In the genomic region with DNA sequence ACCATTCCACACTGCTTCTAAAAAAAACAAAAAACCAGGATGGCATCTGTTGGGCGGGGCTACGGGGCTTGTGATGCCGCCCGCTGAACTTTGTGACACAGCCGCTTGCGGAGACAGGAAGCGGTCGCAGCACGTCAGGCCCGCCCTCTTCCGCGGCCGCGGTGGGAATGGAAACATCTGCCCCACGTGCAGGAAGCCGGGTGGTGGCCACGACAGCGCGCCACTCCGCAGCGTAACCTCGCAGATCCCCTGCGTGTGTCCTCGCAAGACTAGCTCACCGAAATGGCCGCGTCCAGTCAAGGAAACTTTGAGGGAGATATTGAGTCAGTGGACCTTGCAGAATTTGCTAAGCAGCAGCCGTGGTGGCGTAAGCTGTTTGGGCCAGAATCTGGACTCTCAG, we compare ENCODE assay signal across 20 cellular contexts.
DNase-seq lines count a peak whose midpoint lies in the region; ATAC-seq, FAIRE-seq and TF ChIP-seq lines count a peak whose summit lies in the region.
"Had no signal": no experiment of that assay in that cellular context is flagged by ENCODE, and none has a peak within 500 bp of the region (broad histone marks: within the 10 kb centered on the region; RNA-seq: fewer than 3 reads in every experiment).

No MANE protein-coding gene starts in this region.

- DNase-seq in HepG2 (ENCODE audit: low spot score) (no peak), right lobe of liver (no peak), Right ventricle myocardium inferior (ENCODE audit: missing footprints) (no peak), mesothelial cell of epicardium (ENCODE audit: low spot score in 2 of 2, unreplicated experiment in 2 of 2) (no peak)
- DNase-seq in Jurkat, Clone E6-1 (ENCODE audit: low read depth, low spot score) = peak; percentile 86
- peak; percentile 23 for DNase-seq in activated CD8-positive, alpha-beta T cell treated with anti-CD3 and anti-CD28 coated beads, Interleukin-2, amount 10 ng/mL, durations not matched to agents 7 days and 5 days
- DNase-seq: DND-41, MV-4-11, NCI-H1417, NCI-H187, NCI-H2227 treated with DMSO at 0.1 percent for 48 hours, NCI-H524, PC-9, SJCRH30 had no signal

- H4K20me1 ChIP-seq in HepG2 (ENCODE audit: insufficient read depth, low read length) = no peaks in the 10 kb centered on the region
- H4K20me1 ChIP-seq: BLaER1 treated with 17β-estradiol and CSF1 and Interleukin-3, amounts not matched to agents 10 nM and 100 nM had no signal

- H3K36me3 ChIP-seq in HepG2 (replicated peaks in 1 of 2; ENCODE audit: control insufficient read depth in 1 of 2, insufficient read depth in 2 of 2, low read length in 2 of 2) (no peaks in the 10 kb centered on the region), right lobe of liver (no peaks in the 10 kb centered on the region)
- H3K36me3 ChIP-seq: BLaER1 treated with 17β-estradiol and CSF1 and Interleukin-3, amounts not matched to agents 10 nM and 100 nM; SJCRH30 had no signal

- H3K4me3 ChIP-seq in HepG2 (replicated peaks in 1 of 3; ENCODE audit: insufficient read depth in 1 of 3, low read depth in 2 of 3, low read length in 3 of 3) = no peak overlapping the region
- no peak overlapping the region for H3K4me3 ChIP-seq in right lobe of liver
- no peak overlapping the region for H3K4me3 ChIP-seq in Jurkat, Clone E6-1 (ENCODE audit: low read length)
- H3K4me3 ChIP-seq: BLaER1 treated with 17β-estradiol and CSF1 and Interleukin-3, amounts not matched to agents 10 nM and 100 nM; PC-9; SJCRH30 had no signal

- no peak overlapping the region for H3K9ac ChIP-seq in HepG2 (ENCODE audit: insufficient read depth, low read depth, low read length)
- H3K9ac ChIP-seq: BLaER1 treated with 17β-estradiol and CSF1 and Interleukin-3, amounts not matched to agents 10 nM and 100 nM; KMS-11 had no signal

- H3K4me3 Mint-ChIP-seq in activated CD8-positive, alpha-beta T cell treated with anti-CD3 and anti-CD28 coated beads, Interleukin-2, amount 10 ng/mL, durations not matched to agents 7 days and 5 days = no peak overlapping the region
- H3K4me3 Mint-ChIP-seq in stimulated activated memory B cell treated with anti-CD40 and anti-IgM and Interleukin-4, amounts not matched to agents 10 μg/mL and 1 μg/mL and 100 μg/mL, for 72 hours = no peak overlapping the region
- no peak overlapping the region for H3K4me3 Mint-ChIP-seq in mesothelial cell of epicardium
- H3K4me3 Mint-ChIP-seq: CD8-positive, alpha-beta memory T cell had no signal

- no peaks in the 10 kb centered on the region for H3K36me3 Mint-ChIP-seq in activated CD8-positive, alpha-beta T cell treated with anti-CD3 and anti-CD28 coated beads, Interleukin-2, amount 10 ng/mL, durations not matched to agents 7 days and 5 days (ENCODE audit: low read depth)
- H3K36me3 Mint-ChIP-seq in stimulated activated memory B cell treated with anti-CD40 and anti-IgM and Interleukin-4, amounts not matched to agents 10 μg/mL and 1 μg/mL and 100 μg/mL, for 72 hours = no peaks in the 10 kb centered on the region
- no peaks in the 10 kb centered on the region for H3K36me3 Mint-ChIP-seq in mesothelial cell of epicardium
- H3K36me3 Mint-ChIP-seq: CD8-positive, alpha-beta memory T cell had no signal

- no peak overlapping the region for H3K27ac ChIP-seq in HepG2 (ENCODE audit: extremely low read length, insufficient read depth, low read length)
- no peak overlapping the region for H3K27ac ChIP-seq in right lobe of liver
- H3K27ac ChIP-seq: BLaER1 treated with 17β-estradiol and CSF1 and Interleukin-3, amounts not matched to agents 10 nM and 100 nM; KMS-11; PC-9; SJCRH30 had no signal

- no peak overlapping the region for H3K27ac Mint-ChIP-seq in activated CD8-positive, alpha-beta T cell treated with anti-CD3 and anti-CD28 coated beads, Interleukin-2, amount 10 ng/mL, durations not matched to agents 7 days and 5 days
- H3K27ac Mint-ChIP-seq in stimulated activated memory B cell treated with anti-CD40 and anti-IgM and Interleukin-4, amounts not matched to agents 10 μg/mL and 1 μg/mL and 100 μg/mL, for 72 hours = no peak overlapping the region
- H3K27ac Mint-ChIP-seq in mesothelial cell of epicardium = no peak overlapping the region

- no peaks in the 10 kb centered on the region; the same call in 1 of the 2 replicates for H3K9me3 ChIP-seq in HepG2 (ENCODE audit: low read length)
- H3K9me3 ChIP-seq in right lobe of liver = no peaks in the 10 kb centered on the region
- H3K9me3 ChIP-seq: SJCRH30 had no signal

- POLR2A ChIA-PET in HepG2 (lab: Yijun Ruan, JAX) = no interaction called here
- POLR2A ChIA-PET in activated CD8-positive, alpha-beta T cell treated with anti-CD3 and anti-CD28 coated beads, Interleukin-2, amount 10 ng/mL, durations not matched to agents 7 days and 5 days (lab: Charles Lee) = no interaction called here

- TF ChIP-seq POLR2A in HepG2 (IDR thresholded peaks at IDR 0.05; ENCODE audit: insufficient read depth in 1 of 2, low read depth in 2 of 2, low read length in 2 of 2) = no peak
- no peak for TF ChIP-seq POLR2A in right lobe of liver (IDR thresholded peaks at IDR 0.05)

- CTCF ChIA-PET in HepG2 (lab: Yijun Ruan, JAX; ENCODE audit: low intra/inter-chr PET ratio, low total read pairs) = no interaction called here
- CTCF ChIA-PET in activated CD8-positive, alpha-beta T cell treated with anti-CD3 and anti-CD28 coated beads, Interleukin-2, amount 10 ng/mL, durations not matched to agents 7 days and 5 days (lab: Charles Lee) = no interaction called here

- peaks cover 3% of the 10 kb centered on the region for H3K27me3 Mint-ChIP-seq in activated CD8-positive, alpha-beta T cell treated with anti-CD3 and anti-CD28 coated beads, Interleukin-2, amount 10 ng/mL, durations not matched to agents 7 days and 5 days (ENCODE audit: low read depth)
- H3K27me3 Mint-ChIP-seq in stimulated activated memory B cell treated with anti-CD40 and anti-IgM and Interleukin-4, amounts not matched to agents 10 μg/mL and 1 μg/mL and 100 μg/mL, for 72 hours = no peaks in the 10 kb centered on the region
- no peaks in the 10 kb centered on the region for H3K27me3 Mint-ChIP-seq in mesothelial cell of epicardium (ENCODE audit: low read depth)

- no peak for FAIRE-seq in HepG2 (lab: Jason Lieb, UNC)
- FAIRE-seq: D721Med, H1 had no signal

- peaks cover 65% of the 10 kb centered on the region for H3K4me1 ChIP-seq in HepG2 (ENCODE audit: insufficient read depth, low read length)
- peaks cover 0 to 15% (median 0%) of the 10 kb centered on the region in 4 donors for H3K4me1 ChIP-seq in right lobe of liver
- H3K4me1 ChIP-seq: SJCRH30 had no signal

- H3K9me3 Mint-ChIP-seq in activated CD8-positive, alpha-beta T cell treated with anti-CD3 and anti-CD28 coated beads, Interleukin-2, amount 10 ng/mL, durations not matched to agents 7 days and 5 days (ENCODE audit: insufficient read depth) = no peaks in the 10 kb centered on the region
- peaks cover 3% of the 10 kb centered on the region for H3K9me3 Mint-ChIP-seq in stimulated activated memory B cell treated with anti-CD40 and anti-IgM and Interleukin-4, amounts not matched to agents 10 μg/mL and 1 μg/mL and 100 μg/mL, for 72 hours
- H3K9me3 Mint-ChIP-seq in mesothelial cell of epicardium = peaks cover 7% of the 10 kb centered on the region
- H3K9me3 Mint-ChIP-seq: CD8-positive, alpha-beta memory T cell had no signal

- TF ChIP-seq RAD21 in HepG2 (CRISPR knock-in tag; IDR thresholded peaks at IDR 0.05) = no peak

- no peak overlapping the region for H2AFZ ChIP-seq in HepG2 (ENCODE audit: low read length)
- H2AFZ ChIP-seq: PC-9 had no signal

- H3K27me3 ChIP-seq in HepG2 (ENCODE audit: control insufficient read depth in 1 of 2, insufficient read depth in 2 of 2, low read length in 2 of 2) (no peaks in the 10 kb centered on the region), right lobe of liver (no peaks in the 10 kb centered on the region)
- H3K27me3 ChIP-seq: BLaER1 treated with 17β-estradiol and CSF1 and Interleukin-3, amounts not matched to agents 10 nM and 100 nM; SJCRH30 had no signal

- no peak for TF ChIP-seq EP300 in HepG2 (IDR thresholded peaks at IDR 0.05; ENCODE audit: low read depth in 2 of 2, low read length in 2 of 2)
- TF ChIP-seq EP300 in HepG2 (CRISPR knock-in tag; IDR thresholded peaks at IDR 0.05; ENCODE audit: borderline replicate concordance) = no peak

- WGBS in HepG2 (ENCODE audit: low lambda C conversion rate) = 98% methylated on average over 29 of the region's 29 CpGs
- 97% methylated on average over 7 of the region's 29 CpGs for WGBS in right lobe of liver (ENCODE audit: insufficient coverage, low coverage, low lambda C conversion rate, missing lambda C conversion rate)

- H3K79me2 ChIP-seq in HepG2 (ENCODE audit: insufficient read depth, low read length) = no peaks in the 10 kb centered on the region

- ATAC-seq in HepG2 (no peak), right lobe of liver (no peak), Right ventricle myocardium inferior (no peak)
- no peak for ATAC-seq in activated CD8-positive, alpha-beta T cell treated with anti-CD3 and anti-CD28 coated beads, Interleukin-2, amount 10 ng/mL, durations not matched to agents 7 days and 5 days
- no peak for ATAC-seq in stimulated activated memory B cell treated with anti-CD40 and anti-IgM and Interleukin-4, amounts not matched to agents 10 μg/mL and 1 μg/mL and 100 μg/mL, for 72 hours

- no peaks in the 10 kb centered on the region for H3K4me1 Mint-ChIP-seq in activated CD8-positive, alpha-beta T cell treated with anti-CD3 and anti-CD28 coated beads, Interleukin-2, amount 10 ng/mL, durations not matched to agents 7 days and 5 days (ENCODE audit: low read depth)
- no peaks in the 10 kb centered on the region for H3K4me1 Mint-ChIP-seq in stimulated activated memory B cell treated with anti-CD40 and anti-IgM and Interleukin-4, amounts not matched to agents 10 μg/mL and 1 μg/mL and 100 μg/mL, for 72 hours
- H3K4me1 Mint-ChIP-seq in mesothelial cell of epicardium = no peaks in the 10 kb centered on the region
- H3K4me1 Mint-ChIP-seq: CD8-positive, alpha-beta memory T cell had no signal

- no TSS peak for BruUV-seq in HepG2 (replicated peaks; lab: Mats Ljungman, UMichigan)

- H3K4me2 ChIP-seq in HepG2 (ENCODE audit: low read depth, low read length) = no peak overlapping the region
- H3K4me2 ChIP-seq: BLaER1 treated with 17β-estradiol and CSF1 and Interleukin-3, amounts not matched to agents 10 nM and 100 nM; KMS-11; PC-9 had no signal

- in situ Hi-C loops in HepG2 (cut with HindIII; ENCODE audit: extremely low pct_ligation_motif_present, low pct_unique_long_range_greater_than_20kb) = no loop called here

- intact Hi-C loops in HepG2 (cut with micrococcal nuclease; ENCODE audit: unreplicated experiment) (no loop called here), right lobe of liver (cut with DNase I) (no loop called here), Right ventricle myocardium inferior (cut with DNase I) (no loop called here)

- no peak for TF ChIP-seq CTCF in HepG2 (CRISPR knock-in tag; IDR thresholded peaks at IDR 0.05)
- TF ChIP-seq CTCF in right lobe of liver (IDR thresholded peaks at IDR 0.05) = no peak
- TF ChIP-seq CTCF in mesothelial cell of epicardium (IDR thresholded peaks at IDR 0.05; ENCODE audit: unreplicated experiment) = no peak

Comparison
In these comparisons a context has a peak if more than half of its experiments do, and no peak if none do; other contexts are left out.
1. DNase-seq: peak in Jurkat, Clone E6-1 (single experiment) and activated CD8-positive, alpha-beta T cell treated with anti-CD3 and anti-CD28 coated beads, Interleukin-2, amount 10 ng/mL, durations not matched to agents 7 days and 5 days (single experiment); none in HepG2 (single experiment), right lobe of liver (0 of 3), Right ventricle myocardium inferior (single experiment) and mesothelial cell of epicardium (0 of 2).